ENCODE assay signal across 20 cellular contexts in genomic region chr19:16764793-16765433, GRCh38. TPM values are rescaled to one million over a fixed set of nuclear protein-coding genes. Genes with fewer than 3 reads are reported as not detected.
A peak's percentile ranks its signal among the peaks of the same experiment; 100 is the strongest.
DNase-seq lines count a peak whose midpoint lies in the region; ATAC-seq and TF ChIP-seq lines count a peak whose summit lies in the region.
"Had no signal": no experiment of that assay in that cellular context is flagged by ENCODE, and none has a peak within 500 bp of the region (broad histone marks: within the 10 kb centered on the region; RNA-seq: fewer than 3 reads in every experiment).

No MANE protein-coding gene starts in this region.

- H3K14ac ChIP-seq in neuronal stem cell (ENCODE audit: low read length): peak overlapping the region; percentile 58

- H3K27ac ChIP-seq in RWPE2 (ENCODE audit: poor library complexity, severe bottlenecking) (peak overlapping the region; percentile 67), epithelial cell of prostate (peak overlapping the region; percentile 94), neuronal stem cell (replicated peaks; ENCODE audit: low read length) (no peak overlapping the region), brain microvascular endothelial cell (no peak overlapping the region), esophagus squamous epithelium (no peak overlapping the region)
- H3K27ac ChIP-seq: BLaER1 treated with 17β-estradiol and CSF1 and Interleukin-3, amounts not matched to agents 10 nM and 100 nM had no signal

- peak overlapping the region; percentile 77 for H2AK5ac ChIP-seq in neuronal stem cell (ENCODE audit: low read depth, low read length)

- H4K8ac ChIP-seq in neuronal stem cell (ENCODE audit: low read depth, low read length): no peak overlapping the region

- no peak overlapping the region for H3K23ac ChIP-seq in neuronal stem cell (ENCODE audit: low read depth, low read length, poor library complexity)

- H3K4ac ChIP-seq in neuronal stem cell (ENCODE audit: low read length): no peak overlapping the region

- H3K36me3 ChIP-seq in RWPE2 (ENCODE audit: low read depth) (no peaks in the 10 kb centered on the region), neuronal stem cell (replicated peaks in 1 of 2; ENCODE audit: control insufficient read depth in 2 of 2, insufficient read depth in 2 of 2, low read length in 2 of 2) (no peaks in the 10 kb centered on the region), brain microvascular endothelial cell (replicated peaks) (no peaks in the 10 kb centered on the region), esophagus squamous epithelium (no peaks in the 10 kb centered on the region)
- H3K36me3 ChIP-seq: BLaER1 treated with 17β-estradiol and CSF1 and Interleukin-3, amounts not matched to agents 10 nM and 100 nM; HAP-1 had no signal

- DNase-seq in HPDE6-E6E7 (ENCODE audit: extremely low spot score) (peak; percentile 68), RWPE2 (ENCODE audit: low spot score) (peak; percentile 68), epithelial cell of prostate (ENCODE audit: low read depth, low spot score) (peak; percentile 78), neuronal stem cell (ENCODE audit: low spot score) (no peak), brain microvascular endothelial cell (no peak), esophagus squamous epithelium (lab: John Stamatoyannopoulos, UW) (no peak), DMS79 (lab: John Stamatoyannopoulos, UW) (no peak)
- DNase-seq: CD4-positive, CD25-positive, alpha-beta regulatory T cell; CD8-positive, alpha-beta memory T cell; COR-L47; DND-41; EL; IMR-90 had no signal

- TF ChIP-seq CTCF in RWPE2 (IDR thresholded peaks at IDR 0.05; ENCODE audit: poor library complexity, severe bottlenecking) (no peak), brain microvascular endothelial cell (IDR thresholded peaks at IDR 0.05; ENCODE audit: low read depth, low read length, missing control alignments) (no peak), esophagus squamous epithelium (IDR thresholded peaks at IDR 0.05) (no peak)

- peaks cover 13% of the 10 kb centered on the region for H3K4me1 ChIP-seq in RWPE2 (ENCODE audit: insufficient read depth, poor library complexity, severe bottlenecking)
- no peaks in the 10 kb centered on the region for H3K4me1 ChIP-seq in neuronal stem cell (ENCODE audit: control insufficient read depth in 2 of 2, insufficient read depth in 1 of 2, low read depth in 1 of 2, low read length in 2 of 2)
- no peaks in the 10 kb centered on the region for H3K4me1 ChIP-seq in esophagus squamous epithelium
- H3K4me1 ChIP-seq: HAP-1 had no signal

- no peak for TF ChIP-seq POLR2A in esophagus squamous epithelium (IDR thresholded peaks at IDR 0.05)

- in situ Hi-C loops in brain microvascular endothelial cell (cut with HindIII; ENCODE audit: low pct_ligation_motif_present, low sequenced_read_pairs): no loop called here

- ATAC-seq in RWPE2 (ENCODE audit: low read depth): peak; percentile 94
- no peak for ATAC-seq in GM18520 (IDR thresholded peaks at IDR 0.05; ENCODE audit: unreplicated experiment)
- ATAC-seq: GM12878, K562 had no signal

- no peak overlapping the region for H2BK12ac ChIP-seq in neuronal stem cell (ENCODE audit: low read length)

- H3K4me3 ChIP-seq in RWPE2 (ENCODE audit: severe bottlenecking): no peak overlapping the region
- H3K4me3 ChIP-seq in neuronal stem cell (ENCODE audit: low read length in 2 of 2): peak overlapping the region in 1 of 2 donors; percentile 38
- no peak overlapping the region for H3K4me3 ChIP-seq in brain microvascular endothelial cell (ENCODE audit: low read depth, low read length)
- H3K4me3 ChIP-seq in esophagus squamous epithelium: no peak overlapping the region
- H3K4me3 ChIP-seq: BLaER1 treated with 17β-estradiol and CSF1 and Interleukin-3, amounts not matched to agents 10 nM and 100 nM; GM12878; HAP-1; K562 had no signal

- WGBS in neuronal stem cell (ENCODE audit: extremely low coverage in 2 of 2, insufficient read length in 2 of 2, insufficient replicate concordance in 1 of 2), 2 donors: no CpG with 5 or more reads among the region's 7 CpGs
- 43 to 44% methylated on average over 3 to 5 of the region's 7 CpGs for WGBS in esophagus squamous epithelium, 2 donors

- no peaks in the 10 kb centered on the region for H3K79me1 ChIP-seq in neuronal stem cell (ENCODE audit: low read depth, low read length)

- H2BK120ac ChIP-seq in neuronal stem cell (ENCODE audit: low read depth, low read length): no peak overlapping the region

- H2AFZ ChIP-seq in neuronal stem cell (ENCODE audit: low read length): no peak overlapping the region

- H2BK15ac ChIP-seq in neuronal stem cell (ENCODE audit: low read length): no peak overlapping the region

- H3K9ac ChIP-seq in neuronal stem cell (ENCODE audit: low read depth, low read length, poor library complexity): no peak overlapping the region
- H3K9ac ChIP-seq: BLaER1 treated with 17β-estradiol and CSF1 and Interleukin-3, amounts not matched to agents 10 nM and 100 nM had no signal

- H3K4me2 ChIP-seq in neuronal stem cell (ENCODE audit: insufficient read depth, low read length, poor library complexity, severe bottlenecking): no peak overlapping the region
- H3K4me2 ChIP-seq: BLaER1 treated with 17β-estradiol and CSF1 and Interleukin-3, amounts not matched to agents 10 nM and 100 nM had no signal

- peak overlapping the region; percentile 80 for H3K18ac ChIP-seq in neuronal stem cell (ENCODE audit: low read length)

- no peak overlapping the region for H4K91ac ChIP-seq in neuronal stem cell (ENCODE audit: low read depth, low read length, poor library complexity)

- intact Hi-C loops in esophagus squamous epithelium (cut with DNase I): no loop called here

- H2BK5ac ChIP-seq in neuronal stem cell (ENCODE audit: low read length): no peak overlapping the region

- H3K27me3 ChIP-seq in RWPE2 (ENCODE audit: insufficient read depth, poor library complexity, severe bottlenecking): no peaks in the 10 kb centered on the region
- H3K27me3 ChIP-seq in neuronal stem cell (ENCODE audit: control insufficient read depth in 3 of 3, insufficient read depth in 3 of 3, low read depth in 1 of 3, low read length in 3 of 3): peaks cover 0 to 2% (median 0%) of the 10 kb centered on the region in 3 experiments
- H3K27me3 ChIP-seq in brain microvascular endothelial cell (replicated peaks): no peaks in the 10 kb centered on the region
- peaks cover 0 to 20% (median 0%) of the 10 kb centered on the region in 4 donors for H3K27me3 ChIP-seq in esophagus squamous epithelium
- H3K27me3 ChIP-seq: BLaER1 treated with 17β-estradiol and CSF1 and Interleukin-3, amounts not matched to agents 10 nM and 100 nM had no signal

- H3K9me3 ChIP-seq in RWPE2 (ENCODE audit: severe bottlenecking): no peaks in the 10 kb centered on the region
- H3K9me3 ChIP-seq in neuronal stem cell (replicated peaks in 1 of 2; ENCODE audit: control insufficient read depth in 2 of 2, insufficient read depth in 1 of 2, low read depth in 1 of 2, low read length in 2 of 2): peaks cover 0 to 6% of the 10 kb centered on the region in 2 donors
- no peaks in the 10 kb centered on the region for H3K9me3 ChIP-seq in esophagus squamous epithelium
- H3K9me3 ChIP-seq: HAP-1 had no signal

RNA-seq across cellular contexts. Expression of gene NWD1, which starts 45.3 kb away (rescaled TPM):
- 0.01 TPM for polyA plus RNA-seq in neuronal stem cell (2013, experiment 1 of 2)
- polyA plus RNA-seq in neuronal stem cell (2013, experiment 2 of 2): 0.01 TPM
- under 1 TPM; 0.04 to 0.41 (median 0.21) TPM for total RNA-seq in esophagus squamous epithelium
- total RNA-seq: CD4-positive, CD25-positive, alpha-beta regulatory T cell; CD8-positive, alpha-beta memory T cell; G401; HT1080; IMR-90 had no signal
- polyA plus RNA-seq: CD4-positive, CD25-positive, alpha-beta regulatory T cell; CD8-positive, alpha-beta memory T cell; IMR-90 had no signal

Comparison
In these comparisons a context has a peak if more than half of its experiments do, and no peak if none do; other contexts are left out.
1. DNase-seq: peak in HPDE6-E6E7 (single experiment), RWPE2 (single experiment) and epithelial cell of prostate (single experiment); none in neuronal stem cell (single experiment), brain microvascular endothelial cell (single experiment), esophagus squamous epithelium (single experiment) and DMS79 (single experiment).
2. H3K27ac ChIP-seq: peak in RWPE2 (single experiment) and epithelial cell of prostate (single experiment); none in neuronal stem cell (single experiment), brain microvascular endothelial cell (single experiment) and esophagus squamous epithelium (0 of 4).